Comparison of ENCODE assay signal across 22 cellular contexts in the genomic region with DNA sequence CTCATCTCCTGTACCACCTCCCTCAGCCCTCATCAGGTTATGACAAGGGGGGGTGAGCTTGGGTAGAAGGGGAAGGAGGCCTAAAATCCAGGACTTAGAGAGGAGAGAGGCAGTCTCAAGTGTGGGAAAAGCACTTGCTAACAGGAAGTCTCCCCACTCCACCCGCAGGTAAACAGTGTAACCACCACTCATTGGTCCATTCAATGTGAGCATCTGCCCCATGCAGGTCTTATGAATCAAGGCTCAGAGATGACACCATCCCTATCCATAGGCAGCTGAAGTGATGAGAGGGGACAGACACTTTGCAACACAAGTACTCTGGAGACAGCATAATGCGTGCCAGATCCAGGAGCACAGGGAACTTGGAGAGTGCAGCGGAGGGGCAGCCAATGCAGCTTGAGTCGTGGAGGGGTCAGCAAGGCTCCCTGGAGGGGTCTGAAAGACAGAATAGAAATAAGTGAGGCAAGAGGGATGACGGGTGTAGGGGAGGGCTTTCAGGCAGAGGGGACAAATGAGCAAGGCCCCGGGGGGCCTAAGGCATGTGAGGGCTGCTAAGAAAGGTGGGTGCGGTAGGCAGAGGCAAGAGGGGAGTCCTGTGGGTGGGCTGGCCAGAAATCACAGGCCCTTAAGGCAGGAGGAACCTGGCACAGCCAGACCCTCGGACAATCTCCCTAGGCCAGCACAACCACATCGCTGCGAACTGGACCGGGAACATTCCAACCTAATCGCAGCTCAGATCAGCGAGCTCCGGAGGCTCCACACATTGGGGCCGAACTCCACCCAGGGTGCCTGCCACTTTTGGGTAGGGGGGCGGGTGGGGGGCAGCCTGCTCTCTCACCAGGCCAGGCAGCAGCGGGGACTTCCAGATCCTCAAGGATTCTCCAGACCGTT. TPM values are rescaled to one million over a fixed set of nuclear protein-coding genes. Genes with fewer than 3 reads are reported as not detected.
A peak's percentile ranks its signal among the peaks of the same experiment; 100 is the strongest.
DNase-seq lines count a peak whose midpoint lies in the region; ATAC-seq, FAIRE-seq and TF ChIP-seq lines count a peak whose summit lies in the region.
"Had no signal": no experiment of that assay in that cellular context is flagged by ENCODE, and none has a peak within 500 bp of the region (broad histone marks: within the 10 kb centered on the region; RNA-seq: fewer than 3 reads in every experiment).

No MANE protein-coding gene starts in this region.

- TF ChIP-seq RAD21 in H1 (IDR thresholded peaks at IDR 0.05 in 1 of 2, conservative IDR thresholded peaks at IDR 0.05 in 1 of 2; ENCODE audit: low read depth in 2 of 2, low read length in 2 of 2), result no peak

- TF ChIP-seq CTCF in H1 (IDR thresholded peaks at IDR 0.05; ENCODE audit: control extremely low read depth in 1 of 3, insufficient read depth in 1 of 3, low read depth in 1 of 3, low read length in 3 of 3) (no peak), heart left ventricle (IDR thresholded peaks at IDR 0.05) (no peak)

- 56% methylated on average over 18 of the region's 18 CpGs; no CpG with 5 or more reads in 1 of the 2 experiments for WGBS in H1 (ENCODE audit: extremely low coverage in 1 of 2, insufficient coverage in 1 of 2, insufficient read length in 1 of 2, insufficient replicate concordance in 2 of 2, low coverage in 1 of 2, low lambda C conversion rate in 2 of 2, missing lambda C conversion rate in 1 of 2), 2 experiments
- no CpG with 5 or more reads among the region's 18 CpGs for WGBS in trophoblast cell (ENCODE audit: extremely low coverage, insufficient coverage, insufficient read length)
- WGBS in heart left ventricle, 4 donors, result 78 to 86% (median 81%) methylated on average over 12 to 18 of the region's 18 CpGs

- no peak for TF ChIP-seq POLR2A in H1 (IDR thresholded peaks at IDR 0.05; ENCODE audit: control extremely low read depth in 1 of 2, low read depth in 2 of 2, low read length in 2 of 2)
- no peak for TF ChIP-seq POLR2A in heart left ventricle (IDR thresholded peaks at IDR 0.05)

- no peak for ATAC-seq in heart left ventricle
- ATAC-seq: effector memory CD8-positive, alpha-beta T cell; GM12878; stimulated activated naive CD8-positive, alpha-beta T cell treated with anti-CD3 and anti-CD28 coated beads, Interleukin-15, Interleukin-2, amounts not matched to agents 100 U/mL and 50 U/mL, for 24 hours had no signal

- H3K4me3 ChIP-seq in H1 (ENCODE audit: extremely low read depth in 1 of 4, insufficient read depth in 2 of 4, low read depth in 3 of 4, low read length in 4 of 4) (peak overlapping the region in 1 of 4 experiments; percentile 14; a peak in 1 of 8 replicates), trophoblast cell (ENCODE audit: low read depth, low read length) (no peak overlapping the region), heart left ventricle (no peak overlapping the region)
- H3K4me3 ChIP-seq: ascending aorta, GM12878, ovary, sigmoid colon had no signal

- no peak overlapping the region for H4K91ac ChIP-seq in H1 (replicated peaks; ENCODE audit: insufficient read length, low read length)
- H4K91ac ChIP-seq in trophoblast cell (ENCODE audit: low read depth, low read length), result peak overlapping the region; percentile 32

- CTCF ChIA-PET in H1 (lab: Charles Lee; ENCODE audit: partially characterized antibody), result interaction anchor here (0.7 to 10.1 kb wide), 13 partner anchors 7 to 364 kb away, joined by 3 to 118 read pairs (median 4); no protein-coding TSS in a partner anchor

- H3K27ac ChIP-seq in H1 (ENCODE audit: low read depth, low read length) (no peak overlapping the region), trophoblast cell (ENCODE audit: low read depth, low read length) (no peak overlapping the region), heart left ventricle (no peak overlapping the region)
- H3K27ac ChIP-seq: ascending aorta, ovary, sigmoid colon, VCaP had no signal

- H4K8ac ChIP-seq in H1 (ENCODE audit: extremely low read depth, insufficient read depth, low read length) (no peak overlapping the region), trophoblast cell (ENCODE audit: low read depth, low read length) (no peak overlapping the region)

- no peak overlapping the region for H3K56ac ChIP-seq in H1 (replicated peaks; ENCODE audit: insufficient read length, low read depth, low read length)

- peaks cover 6 to 24% (median 18%) of the 10 kb centered on the region in 4 experiments for H3K4me1 ChIP-seq in H1 (replicated peaks in 1 of 4; ENCODE audit: control insufficient read depth in 3 of 4, insufficient read depth in 4 of 4, low read length in 3 of 4)
- peaks cover 13 to 30% of the 10 kb centered on the region in 2 experiments for H3K4me1 ChIP-seq in trophoblast cell (ENCODE audit: control insufficient read depth in 1 of 2, insufficient read depth in 2 of 2, low read length in 2 of 2)
- H3K4me1 ChIP-seq in heart left ventricle, result peaks cover 0 to 13% (median 7%) of the 10 kb centered on the region in 12 donors

- H2AK5ac ChIP-seq in H1 (ENCODE audit: low read depth, low read length), result peak overlapping the region; percentile 33; the same call in 1 of the 2 replicates
- H2AK5ac ChIP-seq in trophoblast cell (ENCODE audit: low read length), result no peak overlapping the region

- H3K23me2 ChIP-seq in H1 (ENCODE audit: low read depth, low read length), result no peaks in the 10 kb centered on the region; the same call in 1 of the 2 replicates

- intact Hi-C loops in heart left ventricle (cut with DNase I), result loop anchor here in 3 of 10 donors (10.0 kb wide), 2 partner anchors 287 to 517 kb away; no protein-coding TSS in a partner anchor

- no peak for FAIRE-seq in H1 (lab: Jason Lieb, UNC)
- FAIRE-seq: G401.6, GM12878 had no signal

- peak overlapping the region; percentile 99 for H2BK15ac ChIP-seq in H1 (ENCODE audit: low read length)

- H3K14ac ChIP-seq in H1 (ENCODE audit: insufficient read length), result no peak overlapping the region
- peak overlapping the region; percentile 2 for H3K14ac ChIP-seq in trophoblast cell (ENCODE audit: low read length)

- no peaks in the 10 kb centered on the region for H4K20me1 ChIP-seq in H1 (replicated peaks in 1 of 2; ENCODE audit: control insufficient read depth in 1 of 2, insufficient read depth in 2 of 2, low read length in 2 of 2)

- H3K4ac ChIP-seq in H1 (replicated peaks; ENCODE audit: insufficient read length, low read depth, low read length), result no peak overlapping the region
- no peak overlapping the region for H3K4ac ChIP-seq in trophoblast cell (ENCODE audit: low read depth, low read length)

- H3K36me3 ChIP-seq in H1 (ENCODE audit: control insufficient read depth in 2 of 4, insufficient read depth in 4 of 4, low read length in 3 of 4) (no peaks in the 10 kb centered on the region), trophoblast cell (ENCODE audit: control insufficient read depth in 1 of 2, insufficient read depth in 2 of 2, low read length in 2 of 2) (no peaks in the 10 kb centered on the region), heart left ventricle (no peaks in the 10 kb centered on the region)
- H3K36me3 ChIP-seq: ascending aorta, ovary, sigmoid colon had no signal

- DNase-seq in NCI-H1417 (lab: John Stamatoyannopoulos, UW), result peak in 2 of 3 experiments; percentile 4 to 89
- no peak for DNase-seq in NCI-H1417 treated with DMSO at 0.1 percent for 48 hours (lab: John Stamatoyannopoulos, UW)
- DNase-seq in NCI-H2029 treated with DMSO at 0.1 percent for 48 hours (lab: John Stamatoyannopoulos, UW), result peak; percentile 85
- DNase-seq in H1 (ENCODE audit: low read depth in 1 of 2, low spot score in 2 of 2), result no peak
- DNase-seq in trophoblast cell, result peak; percentile 43 to 72
- DNase-seq in heart left ventricle, result no peak
- DNase-seq in dedifferentiated amniotic fluid mesenchymal stem cell (ENCODE audit: extremely low spot score), result no peak
- no peak for DNase-seq in activated CD4-positive, CD25-positive, alpha-beta regulatory T cell (lab: John Stamatoyannopoulos, UW)
- DNase-seq: 8988T; activated naive CD4-positive, alpha-beta T cell treated with anti-CD3 and anti-CD28 coated beads for 36 hours; effector memory CD8-positive, alpha-beta T cell; H9; naive B cell; NCI-H146; ovary; Right ventricle myocardium superior; sigmoid colon; stimulated activated naive CD8-positive, alpha-beta T cell treated with anti-CD3 and anti-CD28 coated beads, Interleukin-15, Interleukin-2, amounts not matched to agents 100 U/mL and 50 U/mL, for 24 hours had no signal

- H2BK12ac ChIP-seq in H1 (ENCODE audit: low read depth, low read length) (peak overlapping the region; percentile 68; the same call in 1 of the 2 replicates), trophoblast cell (ENCODE audit: low read length) (peak overlapping the region; percentile 10)

- H3K23ac ChIP-seq in H1 (ENCODE audit: insufficient read length) (no peak overlapping the region), trophoblast cell (ENCODE audit: low read length) (no peak overlapping the region)

- POLR2A ChIA-PET in H1 (lab: Charles Lee; ENCODE audit: partially characterized antibody), result interaction anchor here (0.7 to 5.2 kb wide), 4 partner anchors 7 to 44 kb away, joined by 3 to 19 read pairs (median 4); a partner anchor contains a TSS

- TF ChIP-seq EP300 in H1 (IDR thresholded peaks at IDR 0.05; ENCODE audit: borderline replicate concordance in 1 of 2, low read depth in 2 of 2, low read length in 2 of 2), result no peak

- H3K79me1 ChIP-seq in H1 (ENCODE audit: low read depth, low read length) (no peaks in the 10 kb centered on the region), trophoblast cell (ENCODE audit: low read length) (peaks cover 1% of the 10 kb centered on the region)

- H3K9ac ChIP-seq in H1 (replicated peaks in 1 of 4; ENCODE audit: extremely low read depth in 1 of 4, low read depth in 3 of 4, low read length in 3 of 4) (no peak overlapping the region; a peak in 1 of 7 replicates), trophoblast cell (ENCODE audit: low read length) (no peak overlapping the region)

- H3K18ac ChIP-seq in H1 (ENCODE audit: extremely low read depth, low read length) (0 out of 2 replicates have a peak overlapping the region, but pooled peaks have one; percentile 38), trophoblast cell (ENCODE audit: low read length) (no peak overlapping the region)

- H2AFZ ChIP-seq in H1 (ENCODE audit: low read length) (no peak overlapping the region), trophoblast cell (ENCODE audit: insufficient read depth, low read length, poor library complexity) (no peak overlapping the region)

- H3K79me2 ChIP-seq in H1 (ENCODE audit: control insufficient read depth in 1 of 2, insufficient read depth in 2 of 2, low read length in 2 of 2) (no peaks in the 10 kb centered on the region), trophoblast cell (ENCODE audit: control insufficient read depth, insufficient read depth, low read length, poor library complexity) (no peaks in the 10 kb centered on the region)

- H3K27me3 ChIP-seq in H1 (replicated peaks in 1 of 4; ENCODE audit: control insufficient read depth in 3 of 4, extremely low read depth in 1 of 4, insufficient read depth in 3 of 4, low read length in 3 of 4) (peaks cover 10 to 33% (median 25%) of the 10 kb centered on the region in 4 experiments), trophoblast cell (ENCODE audit: insufficient read depth, low read length) (peaks cover 8% of the 10 kb centered on the region), heart left ventricle (no peaks in the 10 kb centered on the region)
- H3K27me3 ChIP-seq: ascending aorta, ovary, sigmoid colon had no signal

- H4K5ac ChIP-seq in H1 (ENCODE audit: insufficient read length, low read depth, low read length), result no peak overlapping the region

- H3K4me2 ChIP-seq in H1 (ENCODE audit: insufficient read depth in 1 of 2, low read depth in 2 of 2, low read length in 2 of 2) (peak overlapping the region in 1 of 2 experiments; percentile 46; a peak in 2 of 4 replicates), trophoblast cell (ENCODE audit: low read length) (peak overlapping the region; percentile 42)

- H2BK120ac ChIP-seq in H1 (replicated peaks; ENCODE audit: low read depth, low read length) (no peak overlapping the region), trophoblast cell (ENCODE audit: insufficient read depth, low read length, poor library complexity) (no peak overlapping the region)

- H2BK20ac ChIP-seq in H1 (ENCODE audit: low read length), result no peak overlapping the region; the same call in 1 of the 2 replicates

- no peak overlapping the region for H2BK5ac ChIP-seq in H1 (ENCODE audit: low read depth, low read length)
- H2BK5ac ChIP-seq in trophoblast cell (ENCODE audit: low read depth, low read length, poor library complexity), result no peak overlapping the region

- H3K9me3 ChIP-seq in H1 (ENCODE audit: insufficient read depth in 2 of 2, low read depth in 1 of 2, low read length in 1 of 2) (no peaks in the 10 kb centered on the region), trophoblast cell (ENCODE audit: insufficient read depth, low read depth, low read length) (no peaks in the 10 kb centered on the region), heart left ventricle (no peaks in the 10 kb centered on the region)
- H3K9me3 ChIP-seq: ascending aorta, ovary, sigmoid colon had no signal

- no peak overlapping the region for H4K12ac ChIP-seq in trophoblast cell (ENCODE audit: low read depth, low read length)

RNA-seq across cellular contexts. Expression of a gene that starts 23.0 kb away (rescaled TPM):
- total RNA-seq in H1 (2021; fragmentation: NEBNext Ultra II Directional; extraction: Animal tissue kit (Norgen Biotek cat#: 25700)), result 25.0 and 28.1 TPM in 2 replicates
- 38.8 and 47.8 TPM in 2 replicates for polyA plus RNA-seq in H1 (2011; rRNA removed)
- 52.6 TPM for polyA plus RNA-seq in H1 (2011; cell fraction: cytosol; rRNA removed)
- 25.3 TPM for polyA plus RNA-seq in H1 (2011; cell fraction: nucleus; rRNA removed)
- 17.5 to 37.1 TPM (median 30.7 TPM) in 4 replicates for polyA plus RNA-seq in H1 (2012, experiment 1 of 2)
- 28.3 TPM for polyA plus RNA-seq in H1 (2012, experiment 2 of 2)
- 15.9 TPM for polyA plus RNA-seq in H1 (2013, experiment 1 of 2)
- 17.1 TPM for polyA plus RNA-seq in H1 (2013, experiment 2 of 2)
- 15.7 and 23.1 TPM in 2 replicates for polyA minus RNA-seq in H1 (2011; rRNA and poly(A)+ RNA removed)
- polyA minus RNA-seq in H1 (2011; cell fraction: cytosol; rRNA and poly(A)+ RNA removed), result 16.4 TPM
- 14.4 TPM for polyA minus RNA-seq in H1 (2011; cell fraction: nucleus; rRNA and poly(A)+ RNA removed)
- 16.4 and 16.5 TPM in 2 replicates for polyA plus RNA-seq in trophoblast cell (2013)
- 100 to 1,000 TPM in 3 of 9 donors, 10 to 100 TPM in 6; 58.1 to 222 (median 94.5) TPM for total RNA-seq in heart left ventricle
- polyA plus RNA-seq in heart left ventricle, result 100 to 1,000 TPM in 1 of 2 donors, 10 to 100 TPM in 1; 82.0 to 238 TPM

RNA-seq across cellular contexts. Expression of a gene that starts 26.2 kb away (rescaled TPM):
- total RNA-seq in H1 (2021; fragmentation: NEBNext Ultra II Directional; extraction: Animal tissue kit (Norgen Biotek cat#: 25700)), result 0.33 and 0.69 TPM in 2 replicates
- polyA plus RNA-seq in H1 (2011; rRNA removed), result 0.14 and 0.32 TPM in 2 replicates
- polyA plus RNA-seq in H1 (2011; cell fraction: cytosol; rRNA removed), result 0.22 TPM
- 0.19 TPM for polyA plus RNA-seq in H1 (2011; cell fraction: nucleus; rRNA removed)
- 0.36 to 0.56 TPM (median 0.50 TPM) in 4 replicates for polyA plus RNA-seq in H1 (2012, experiment 1 of 2)
- polyA plus RNA-seq in H1 (2012, experiment 2 of 2), result not detected
- polyA plus RNA-seq in H1 (2013, experiment 1 of 2), result 0.28 TPM
- 0.18 TPM for polyA plus RNA-seq in H1 (2013, experiment 2 of 2)
- polyA minus RNA-seq in H1 (2011; rRNA and poly(A)+ RNA removed), result 0.38 and 0.54 TPM in 2 replicates
- not detected for polyA minus RNA-seq in H1 (2011; cell fraction: cytosol; rRNA and poly(A)+ RNA removed)
- 0.60 TPM for polyA minus RNA-seq in H1 (2011; cell fraction: nucleus; rRNA and poly(A)+ RNA removed)
- 0.51 and 0.53 TPM in 2 replicates for polyA plus RNA-seq in trophoblast cell (2013)
- 10 to 100 TPM in 7 of 9 donors, 1 to 10 TPM in 2; 9.8 to 18.3 (median 10.6) TPM for total RNA-seq in heart left ventricle
- polyA plus RNA-seq in heart left ventricle, result 1 to 10 TPM; 5.8 to 6.9 TPM

RNA-seq across cellular contexts. Expression of a gene that starts 38.1 kb away (rescaled TPM):
- total RNA-seq in H1 (2021; fragmentation: NEBNext Ultra II Directional; extraction: Animal tissue kit (Norgen Biotek cat#: 25700)), result 2.1 and 2.3 TPM in 2 replicates
- 0.58 and 0.98 TPM in 2 replicates for polyA plus RNA-seq in H1 (2011; rRNA removed)
- polyA plus RNA-seq in H1 (2011; cell fraction: cytosol; rRNA removed), result 0.81 TPM
- 0.78 TPM for polyA plus RNA-seq in H1 (2011; cell fraction: nucleus; rRNA removed)
- polyA plus RNA-seq in H1 (2012, experiment 1 of 2), result 0.81 to 1.4 TPM (median 1.2 TPM) in 4 replicates
- polyA plus RNA-seq in H1 (2012, experiment 2 of 2), result 0.38 TPM
- polyA plus RNA-seq in H1 (2013, experiment 1 of 2), result 1.3 TPM
- 1.1 TPM for polyA plus RNA-seq in H1 (2013, experiment 2 of 2)
- 0.76 and 1.1 TPM in 2 replicates for polyA minus RNA-seq in H1 (2011; rRNA and poly(A)+ RNA removed)
- polyA minus RNA-seq in H1 (2011; cell fraction: cytosol; rRNA and poly(A)+ RNA removed), result 0.59 TPM
- 2.8 TPM for polyA minus RNA-seq in H1 (2011; cell fraction: nucleus; rRNA and poly(A)+ RNA removed)
- 3.4 TPM in 2 replicates for polyA plus RNA-seq in trophoblast cell (2013)
- total RNA-seq in heart left ventricle, result 10 to 100 TPM; 18.9 to 30.9 (median 20.3) TPM
- 1 to 10 TPM; 5.6 to 7.4 TPM for polyA plus RNA-seq in heart left ventricle

Comparison
In these comparisons a context has a peak if more than half of its experiments do, and no peak if none do; other contexts are left out.
1. DNase-seq: peak in NCI-H1417 (2 of 3), NCI-H2029 treated with DMSO at 0.1 percent for 48 hours (single experiment) and trophoblast cell (2 of 2); none in NCI-H1417 treated with DMSO at 0.1 percent for 48 hours (single experiment), H1 (0 of 2), heart left ventricle (0 of 5), dedifferentiated amniotic fluid mesenchymal stem cell (single experiment) and activated CD4-positive, CD25-positive, alpha-beta regulatory T cell (0 of 4).